Comparison of ENCODE assay signal across 12 cellular contexts in genomic region chr7:151552352-151553028, GRCh38. TPM values are rescaled to one million over a fixed set of nuclear protein-coding genes. Genes with fewer than 3 reads are reported as not detected.
DNase-seq lines count a peak whose midpoint lies in the region; ATAC-seq lines count a peak whose summit lies in the region.
"Had no signal": no experiment of that assay in that cellular context is flagged by ENCODE, and none has a peak within 500 bp of the region (broad histone marks: within the 10 kb centered on the region; RNA-seq: fewer than 3 reads in every experiment).

No MANE protein-coding gene starts in this region.

- no peak overlapping the region for H2BK5ac ChIP-seq in mesenchymal stem cell (ENCODE audit: low read depth, low read length, poor library complexity, severe bottlenecking)

- H3K27ac ChIP-seq in mesenchymal stem cell (ENCODE audit: low read length, poor library complexity, severe bottlenecking), result no peak overlapping the region

- H3K14ac ChIP-seq in mesenchymal stem cell (ENCODE audit: low read length in 2 of 2), result no peak overlapping the region

- no peak overlapping the region for H4K8ac ChIP-seq in mesenchymal stem cell (ENCODE audit: low read length)

- peak; percentile 95 for DNase-seq in DMS153 treated with DMSO at 0.1 percent for 48 hours (lab: John Stamatoyannopoulos, UW; ENCODE audit: unreplicated experiment)
- peak; percentile 22 for DNase-seq in NCI-H2081 treated with DMSO at 0.1 percent for 48 hours (lab: John Stamatoyannopoulos, UW)
- peak; percentile 69 to 87 for DNase-seq in T47D (ENCODE audit: low read depth in 1 of 2, low spot score in 1 of 2)
- peak; percentile 43 for DNase-seq in midbrain (lab: John Stamatoyannopoulos, UW)
- no peak for DNase-seq in mesenchymal stem cell
- DNase-seq in GF-D8 (lab: John Stamatoyannopoulos, UW), result no peak
- DNase-seq in putamen (ENCODE audit: low spot score), result no peak
- DNase-seq: activated naive CD4-positive, alpha-beta T cell; MG63; T1000 had no signal

- no peak overlapping the region for H3K23ac ChIP-seq in mesenchymal stem cell (ENCODE audit: low read length in 2 of 2)

- WGBS in mesenchymal stem cell, result 84% methylated on average over 10 of the region's 10 CpGs

- in situ Hi-C loops in T47D (cut with HindIII; ENCODE audit: low pct_unique_long_range_greater_than_20kb, low sequenced_read_pairs), result no loop called here

- H2AFZ ChIP-seq in mesenchymal stem cell (ENCODE audit: low read depth, low read length), result no peak overlapping the region

- H3K4me1 ChIP-seq in mesenchymal stem cell (ENCODE audit: control insufficient read depth, insufficient read depth, low read depth, low read length), result peaks cover 15% of the 10 kb centered on the region

- H2BK15ac ChIP-seq in mesenchymal stem cell (ENCODE audit: low read depth, poor library complexity, severe bottlenecking), result no peak overlapping the region

- H3K4me2 ChIP-seq in mesenchymal stem cell (ENCODE audit: low read length, poor library complexity, severe bottlenecking), result no peak overlapping the region

- peaks cover 3% of the 10 kb centered on the region for H3K79me1 ChIP-seq in mesenchymal stem cell (replicated peaks; ENCODE audit: low read length, poor library complexity, severe bottlenecking)

- no peak overlapping the region for H3K4ac ChIP-seq in mesenchymal stem cell (ENCODE audit: low read depth in 1 of 2, low read length in 2 of 2)

- H3K27me3 ChIP-seq in mesenchymal stem cell (ENCODE audit: control insufficient read depth in 1 of 2, insufficient read depth in 1 of 2, low read length in 2 of 2), result peaks cover 0 to 16% of the 10 kb centered on the region in 2 experiments
- H3K27me3 ChIP-seq: MG63 had no signal

- H2AK5ac ChIP-seq in mesenchymal stem cell (ENCODE audit: low read length, severe bottlenecking), result no peak overlapping the region

- H3K4me3 ChIP-seq in mesenchymal stem cell (ENCODE audit: insufficient read depth in 1 of 2, low read depth in 1 of 2, low read length in 2 of 2), result no peak overlapping the region
- H3K4me3 ChIP-seq: MG63 had no signal

- H3K36me3 ChIP-seq in mesenchymal stem cell (ENCODE audit: control insufficient read depth in 1 of 2, insufficient read depth in 2 of 2, low read depth in 1 of 2, low read length in 2 of 2), result peaks cover 9 to 20% of the 10 kb centered on the region in 2 experiments
- H3K36me3 ChIP-seq: MG63 had no signal

- H3K9me3 ChIP-seq in mesenchymal stem cell (ENCODE audit: control insufficient read depth, low read length), result no peaks in the 10 kb centered on the region
- H3K9me3 ChIP-seq: Caco-2, MG63 had no signal

- H4K91ac ChIP-seq in mesenchymal stem cell (ENCODE audit: low read length), result no peak overlapping the region

- H3K18ac ChIP-seq in mesenchymal stem cell (ENCODE audit: low read depth in 1 of 2, low read length in 2 of 2), result peak overlapping the region in 1 of 2 experiments; percentile 15

- ATAC-seq in HG03460 (IDR thresholded peaks at IDR 0.05; ENCODE audit: unreplicated experiment), result no peak

- no peak overlapping the region for H2BK120ac ChIP-seq in mesenchymal stem cell (ENCODE audit: low read depth, low read length)

- H2BK12ac ChIP-seq in mesenchymal stem cell (ENCODE audit: low read length in 2 of 2), result peak overlapping the region in 1 of 2 experiments; percentile 18

- H3K9ac ChIP-seq in mesenchymal stem cell (ENCODE audit: low read length), result no peak overlapping the region

RNA-seq across cellular contexts. Expression of gene RHEB, which starts 32.8 kb away (rescaled TPM):
- 87.3 TPM for polyA plus RNA-seq in mesenchymal stem cell (2013, experiment 1 of 2)
- 88.1 TPM for polyA plus RNA-seq in mesenchymal stem cell (2013, experiment 2 of 2)

Comparison
In these comparisons a context has a peak if more than half of its experiments do, and no peak if none do; other contexts are left out.
1. DNase-seq: peak in DMS153 treated with DMSO at 0.1 percent for 48 hours (single experiment), NCI-H2081 treated with DMSO at 0.1 percent for 48 hours (single experiment), T47D (2 of 2) and midbrain (single experiment); none in mesenchymal stem cell (single experiment), GF-D8 (single experiment) and putamen (single experiment).